Comparison of ENCODE assay signal across 25 cellular contexts in genomic region chr2:70460333-70460732, GRCh38.
DNase-seq lines count a peak whose midpoint lies in the region; ATAC-seq and TF ChIP-seq lines count a peak whose summit lies in the region.
"Had no signal": no experiment of that assay in that cellular context is flagged by ENCODE, and none has a peak within 500 bp of the region (broad histone marks: within the 10 kb centered on the region; RNA-seq: fewer than 3 reads in every experiment).

No MANE protein-coding gene starts in this region.

- intact Hi-C loops in MCF 10A (cut with micrococcal nuclease) (no loop called here), breast epithelium (cut with DNase I; ENCODE audit: low total_unique reads) (no loop called here), PC-9 (cut with micrococcal nuclease; ENCODE audit: unreplicated experiment) (no loop called here), left cardiac atrium (cut with DNase I) (no loop called here), lower lobe of right lung (cut with DNase I) (no loop called here)

- no peaks in the 10 kb centered on the region for H3K36me3 ChIP-seq in breast epithelium
- H3K36me3 ChIP-seq in PC-9 (ENCODE audit: low read depth) = peaks cover 17% of the 10 kb centered on the region; the same call in 1 of the 2 replicates
- H3K36me3 ChIP-seq in lower lobe of right lung = no peaks in the 10 kb centered on the region
- H3K36me3 ChIP-seq: colonic mucosa, HAP-1, upper lobe of left lung had no signal

- no peaks in the 10 kb centered on the region for H4K20me1 ChIP-seq in PC-9 (ENCODE audit: insufficient read depth)

- no peaks in the 10 kb centered on the region for H3K9me2 ChIP-seq in PC-9 (ENCODE audit: insufficient read depth)

- CTCF ChIA-PET in MCF 10A (lab: Yijun Ruan, JAX) = interaction anchor here (0.5 to 1.3 kb wide), 2 partner anchors 9 to 160 kb away, joined by 3 to 4 read pairs; no protein-coding TSS in a partner anchor
- CTCF ChIA-PET in PC-9 (lab: Charles Lee) = interaction anchor here (0.6 kb wide), 1 partner anchor 89 kb away, joined by 3 read pairs; no protein-coding TSS in a partner anchor

- ATAC-seq in foreskin keratinocyte = peak; percentile 80
- no peak for ATAC-seq in left cardiac atrium
- no peak for ATAC-seq in lower lobe of right lung
- ATAC-seq: effector memory CD8-positive, alpha-beta T cell; left colon had no signal

- H3K9me3 ChIP-seq in breast epithelium = no peaks in the 10 kb centered on the region
- no peaks in the 10 kb centered on the region for H3K9me3 ChIP-seq in PC-9 (ENCODE audit: insufficient read depth, low read depth)
- H3K9me3 ChIP-seq in lower lobe of right lung = no peaks in the 10 kb centered on the region
- H3K9me3 ChIP-seq: colonic mucosa, HAP-1, upper lobe of left lung had no signal

- peaks cover 15% of the 10 kb centered on the region for H3K36me3 Mint-ChIP-seq in MCF 10A (ENCODE audit: insufficient read depth, unreplicated experiment)
- no peaks in the 10 kb centered on the region for H3K36me3 Mint-ChIP-seq in progenitor cell of endocrine pancreas (ENCODE audit: insufficient read depth)
- H3K36me3 Mint-ChIP-seq: activated naive CD4-positive, alpha-beta T cell treated with anti-CD3 and anti-CD28 coated beads, Interleukin-2, amount 10 ng/mL, durations not matched to agents 7 days and 5 days; naive B cell had no signal

- TF ChIP-seq CTCF in MCF 10A (IDR thresholded peaks at IDR 0.05; ENCODE audit: unreplicated experiment) (no peak), breast epithelium (IDR thresholded peaks at IDR 0.05) (no peak), PC-9 (conservative IDR thresholded peaks at IDR 0.05) (peak; percentile 36; the same call in 1 of the 2 replicates), foreskin keratinocyte (conservative IDR thresholded peaks at IDR 0.05) (peak; percentile 62), progenitor cell of endocrine pancreas (IDR thresholded peaks at IDR 0.05; ENCODE audit: unreplicated experiment) (peak; percentile 20), lower lobe of right lung (IDR thresholded peaks at IDR 0.05) (no peak)

- H3K27ac Mint-ChIP-seq in MCF 10A (ENCODE audit: low read depth, unreplicated experiment) (no peak overlapping the region), progenitor cell of endocrine pancreas (no peak overlapping the region)
- H3K27ac Mint-ChIP-seq: activated CD4-positive, alpha-beta T cell treated with anti-CD3 and anti-CD28 coated beads, Interleukin-2, amount 10 ng/mL, durations not matched to agents 24 days and 14 days; activated naive CD4-positive, alpha-beta T cell treated with anti-CD3 and anti-CD28 coated beads, Interleukin-2, amount 10 ng/mL, durations not matched to agents 7 days and 5 days; effector memory CD8-positive, alpha-beta T cell; naive B cell had no signal

- H3K27ac ChIP-seq in breast epithelium (no peak overlapping the region), PC-9 (no peak overlapping the region), foreskin keratinocyte (no peak overlapping the region), lower lobe of right lung (no peak overlapping the region)
- H3K27ac ChIP-seq: colonic mucosa, SK-N-MC, skin epidermis, upper lobe of left lung had no signal

- no peak overlapping the region for H2AFZ ChIP-seq in PC-9

- H3K4me3 Mint-ChIP-seq in MCF 10A (ENCODE audit: unreplicated experiment) (no peak overlapping the region), progenitor cell of endocrine pancreas (ENCODE audit: low read depth) (no peak overlapping the region)
- H3K4me3 Mint-ChIP-seq: activated CD4-positive, alpha-beta T cell treated with anti-CD3 and anti-CD28 coated beads, Interleukin-2, amount 10 ng/mL, durations not matched to agents 24 days and 14 days; activated naive CD4-positive, alpha-beta T cell treated with anti-CD3 and anti-CD28 coated beads, Interleukin-2, amount 10 ng/mL, durations not matched to agents 7 days and 5 days; CD4-positive, alpha-beta memory T cell; effector memory CD8-positive, alpha-beta T cell; naive B cell had no signal

- H3K9me3 Mint-ChIP-seq in MCF 10A (ENCODE audit: unreplicated experiment) (no peaks in the 10 kb centered on the region), progenitor cell of endocrine pancreas (ENCODE audit: low read depth) (no peaks in the 10 kb centered on the region)
- H3K9me3 Mint-ChIP-seq: activated CD4-positive, alpha-beta T cell treated with anti-CD3 and anti-CD28 coated beads, Interleukin-2, amount 10 ng/mL, durations not matched to agents 24 days and 14 days; activated naive CD4-positive, alpha-beta T cell treated with anti-CD3 and anti-CD28 coated beads, Interleukin-2, amount 10 ng/mL, durations not matched to agents 7 days and 5 days; CD4-positive, alpha-beta memory T cell; effector memory CD8-positive, alpha-beta T cell; naive B cell had no signal

- POLR2A ChIA-PET in MCF 10A (lab: Yijun Ruan, JAX) = interaction anchor here (0.6 to 1.6 kb wide), 2 partner anchors 12 to 109 kb away, joined by 3 to 4 read pairs; no protein-coding TSS in a partner anchor
- POLR2A ChIA-PET in PC-9 (lab: Charles Lee; ENCODE audit: unreplicated experiment) = interaction anchor here (0.5 kb wide), 1 partner anchor 49 kb away, joined by 4 read pairs; no protein-coding TSS in a partner anchor

- no peaks in the 10 kb centered on the region for H3K27me3 Mint-ChIP-seq in MCF 10A (ENCODE audit: insufficient read depth, unreplicated experiment)
- H3K27me3 Mint-ChIP-seq in progenitor cell of endocrine pancreas = no peaks in the 10 kb centered on the region
- H3K27me3 Mint-ChIP-seq: CD4-positive, alpha-beta memory T cell; effector memory CD8-positive, alpha-beta T cell had no signal

- peak; percentile 13 for DNase-seq in MCF 10A (ENCODE audit: unreplicated experiment)
- DNase-seq in breast epithelium (ENCODE audit: low spot score in 2 of 2) = no peak
- DNase-seq in PC-9 = no peak
- DNase-seq in foreskin keratinocyte = peak; percentile 32 to 50
- DNase-seq in progenitor cell of endocrine pancreas (ENCODE audit: low spot score, unreplicated experiment) = no peak
- no peak for DNase-seq in D341Med (ENCODE audit: low spot score)
- no peak for DNase-seq in left cardiac atrium
- no peak for DNase-seq in lower lobe of right lung
- DNase-seq: activated CD4-positive, alpha-beta T cell treated with anti-CD3 and anti-CD28 coated beads, Interleukin-2, amount 10 ng/mL, durations not matched to agents 24 days and 14 days; activated naive CD4-positive, alpha-beta T cell treated with anti-CD3 and anti-CD28 coated beads, Interleukin-2, amount 10 ng/mL, durations not matched to agents 7 days and 5 days; amniotic stem cell; CD4-positive, alpha-beta memory T cell; colonic mucosa; DMS 273 treated with DMSO at 0.1 percent for 48 hours; effector memory CD8-positive, alpha-beta T cell; IMR-90; left colon; naive B cell; NCI-H1417 treated with DMSO at 0.1 percent for 48 hours; stimulated activated CD4-positive, alpha-beta T cell treated with anti-CD3 and anti-CD28 coated beads, Interleukin-1b, Interleukin-23, amount 100 ng/mL, for 48 hours; T-helper 2 cell; upper lobe of left lung had no signal

- H3K4me1 ChIP-seq in breast epithelium = no peaks in the 10 kb centered on the region
- H3K4me1 ChIP-seq in PC-9 (replicated peaks; ENCODE audit: insufficient read depth) = no peaks in the 10 kb centered on the region
- no peaks in the 10 kb centered on the region for H3K4me1 ChIP-seq in foreskin keratinocyte
- no peaks in the 10 kb centered on the region for H3K4me1 ChIP-seq in lower lobe of right lung
- H3K4me1 ChIP-seq: colonic mucosa, HAP-1, upper lobe of left lung had no signal

- no peaks in the 10 kb centered on the region for H3F3A ChIP-seq in PC-9 (ENCODE audit: insufficient read depth, low read depth)

- H3K4me2 ChIP-seq in PC-9 = no peak overlapping the region

- TF ChIP-seq POLR2A in breast epithelium (IDR thresholded peaks at IDR 0.05) = no peak

- H3K27me3 ChIP-seq in breast epithelium = no peaks in the 10 kb centered on the region
- H3K27me3 ChIP-seq in PC-9 (ENCODE audit: insufficient read depth, low read depth) = no peaks in the 10 kb centered on the region
- no peaks in the 10 kb centered on the region for H3K27me3 ChIP-seq in foreskin keratinocyte
- no peaks in the 10 kb centered on the region for H3K27me3 ChIP-seq in lower lobe of right lung (ENCODE audit: low read depth)
- H3K27me3 ChIP-seq: colonic mucosa, upper lobe of left lung had no signal

- peaks cover 5% of the 10 kb centered on the region for H3K4me1 Mint-ChIP-seq in MCF 10A (ENCODE audit: insufficient read depth, unreplicated experiment)
- peaks cover 25% of the 10 kb centered on the region for H3K4me1 Mint-ChIP-seq in progenitor cell of endocrine pancreas (ENCODE audit: low read depth)
- H3K4me1 Mint-ChIP-seq: naive B cell had no signal

- no peaks in the 10 kb centered on the region for H3K79me2 ChIP-seq in PC-9 (ENCODE audit: low read depth)

- H3K4me3 ChIP-seq in breast epithelium = no peak overlapping the region
- no peak overlapping the region for H3K4me3 ChIP-seq in PC-9
- H3K4me3 ChIP-seq in lower lobe of right lung = no peak overlapping the region
- H3K4me3 ChIP-seq: colonic mucosa, HAP-1, SK-N-MC, skin epidermis, upper lobe of left lung had no signal

- BruUV-seq in MCF 10A (replicated peaks; lab: Mats Ljungman, UMichigan) (no TSS peak), PC-9 (replicated peaks; lab: Mats Ljungman, UMichigan) (no TSS peak)

Comparison
In these comparisons a context has a peak if more than half of its experiments do, and no peak if none do; other contexts are left out.
1. DNase-seq: peak in MCF 10A (single experiment) and foreskin keratinocyte (2 of 2); none in breast epithelium (0 of 2), PC-9 (0 of 2), progenitor cell of endocrine pancreas (single experiment), D341Med (single experiment), left cardiac atrium (single experiment) and lower lobe of right lung (single experiment).
2. CTCF ChIP-seq: peak in PC-9 (single experiment), foreskin keratinocyte (single experiment) and progenitor cell of endocrine pancreas (single experiment); none in MCF 10A (single experiment), breast epithelium (0 of 3) and lower lobe of right lung (single experiment).